Comparison of ENCODE assay signal across 9 cellular contexts in genomic region chr3:51681453-51681852, GRCh38. TPM values are rescaled to one million over a fixed set of nuclear protein-coding genes. Genes with fewer than 3 reads are reported as not detected.
DNase-seq lines count a peak whose midpoint lies in the region; ATAC-seq and TF ChIP-seq lines count a peak whose summit lies in the region.
"Had no signal": no experiment of that assay in that cellular context is flagged by ENCODE, and none has a peak within 500 bp of the region (broad histone marks: within the 10 kb centered on the region; RNA-seq: fewer than 3 reads in every experiment).

No MANE protein-coding gene starts in this region.

- peaks cover 42% of the 10 kb centered on the region for H4K20me1 ChIP-seq in osteoblast (ENCODE audit: insufficient read depth, low read length)

- no peaks in the 10 kb centered on the region for H3K9me3 ChIP-seq in osteoblast (ENCODE audit: low read depth, low read length)

- ATAC-seq in activated CD4-positive, CD25-positive, alpha-beta regulatory T cell treated with anti-CD3 and anti-CD28 coated beads, Interleukin-2, amount 50 U/mL, for 24 hours: no peak

- TF ChIP-seq CTCF in osteoblast (IDR thresholded peaks at IDR 0.05; ENCODE audit: extremely low read depth, low read depth, low read length): no peak

- no peak overlapping the region for H3K27ac ChIP-seq in osteoblast (ENCODE audit: low read depth, low read length)
- H3K27ac ChIP-seq: parathyroid adenoma had no signal

- no peak overlapping the region for H3K4me2 ChIP-seq in osteoblast (ENCODE audit: insufficient read depth, low read length)

- DNase-seq in stimulated activated CD4-positive, alpha-beta T cell treated with anti-CD3 and anti-CD28 coated beads, Interleukin-15, amount 100 ng/mL, for 24 hours: peak; percentile 49
- DNase-seq in stimulated activated CD4-positive, alpha-beta T cell treated with anti-CD3 and anti-CD28 coated beads, Interleukin-2, amount 100 ng/mL, for 48 hours: no peak
- DNase-seq in activated CD4-positive, alpha-beta T cell treated with anti-CD3 and anti-CD28 coated beads, Interleukin-2, amount 50 U/mL, for 4 hours: peak; percentile 44 to 45
- DNase-seq in foreskin melanocyte (peak; percentile 27), osteoblast (ENCODE audit: insufficient read length, low spot score, missing footprints) (no peak), NCI-H526 treated with DMSO at 0.1 percent for 48 hours (lab: John Stamatoyannopoulos, UW) (no peak)
- DNase-seq in stimulated activated CD8-positive, alpha-beta memory T cell treated with anti-CD3 and anti-CD28 coated beads, Interleukin-4, amount 100 ng/mL, for 48 hours: peak; percentile 43

- H3K27me3 ChIP-seq in osteoblast (ENCODE audit: insufficient read depth, low read length): no peaks in the 10 kb centered on the region

- H3K4me1 ChIP-seq in osteoblast (ENCODE audit: insufficient read depth, low read length): peaks cover 13% of the 10 kb centered on the region
- H3K4me1 ChIP-seq: parathyroid adenoma had no signal

- H3K36me3 ChIP-seq in osteoblast (ENCODE audit: insufficient read depth, low read length): peaks cover 27% of the 10 kb centered on the region

- no peak overlapping the region for H3K4me3 ChIP-seq in osteoblast (ENCODE audit: insufficient read depth, low read length)

- peaks cover 59% of the 10 kb centered on the region for H3K79me2 ChIP-seq in osteoblast (ENCODE audit: insufficient read depth, low read length)

- no peak overlapping the region for H2AFZ ChIP-seq in osteoblast (ENCODE audit: low read length)
- H2AFZ ChIP-seq: parathyroid adenoma had no signal

RNA-seq across cellular contexts. Expression of gene TEX264, which starts 10.4 kb away (rescaled TPM):
- 55.4 and 56.1 TPM in 2 replicates for total RNA-seq in osteoblast

RNA-seq across cellular contexts. Expression of gene GRM2, which starts 25.4 kb away (rescaled TPM):
- total RNA-seq in osteoblast: under 0.01 TPM in 1 of 2 replicates, not detected in the other

Comparison
In these comparisons a context has a peak if more than half of its experiments do, and no peak if none do; other contexts are left out.
1. DNase-seq: peak in stimulated activated CD4-positive, alpha-beta T cell treated with anti-CD3 and anti-CD28 coated beads, Interleukin-15, amount 100 ng/mL, for 24 hours (single experiment), activated CD4-positive, alpha-beta T cell treated with anti-CD3 and anti-CD28 coated beads, Interleukin-2, amount 50 U/mL, for 4 hours (2 of 2), foreskin melanocyte (single experiment) and stimulated activated CD8-positive, alpha-beta memory T cell treated with anti-CD3 and anti-CD28 coated beads, Interleukin-4, amount 100 ng/mL, for 48 hours (single experiment); none in stimulated activated CD4-positive, alpha-beta T cell treated with anti-CD3 and anti-CD28 coated beads, Interleukin-2, amount 100 ng/mL, for 48 hours (0 of 2), osteoblast (single experiment) and NCI-H526 treated with DMSO at 0.1 percent for 48 hours (single experiment).